8 cellular contexts compared by ENCODE assay signal in genomic region chr1:28507646-28508434, GRCh38. TPM values are rescaled to one million over a fixed set of nuclear protein-coding genes. Genes with fewer than 3 reads are reported as not detected.
DNase-seq lines count a peak whose midpoint lies in the region; ATAC-seq and TF ChIP-seq lines count a peak whose summit lies in the region.

No MANE protein-coding gene starts in this region.

- peaks cover 36% of the 10 kb centered on the region for H3K36me3 Mint-ChIP-seq in CD4-positive, CD25-positive, alpha-beta regulatory T cell
- H3K36me3 Mint-ChIP-seq in nephron (ENCODE audit: low read depth), result peaks cover 47% of the 10 kb centered on the region

- intact Hi-C loops in mammary epithelial cell (cut with micrococcal nuclease), result loop anchor here (5.0 kb wide), 1 partner anchor 261 kb away; no protein-coding TSS in a partner anchor

- H3K27me3 Mint-ChIP-seq in CD4-positive, CD25-positive, alpha-beta regulatory T cell, result peaks cover 5% of the 10 kb centered on the region
- peaks cover 6% of the 10 kb centered on the region for H3K27me3 Mint-ChIP-seq in nephron (ENCODE audit: low read depth)

- H3K36me3 ChIP-seq in CD4-positive, CD25-positive, alpha-beta regulatory T cell (ENCODE audit: control insufficient read depth, insufficient read depth, low read length), result peaks cover 37% of the 10 kb centered on the region
- H3K36me3 ChIP-seq in Loucy (ENCODE audit: insufficient read depth, low read length), result peaks cover 55% of the 10 kb centered on the region
- peaks cover 38% of the 10 kb centered on the region for H3K36me3 ChIP-seq in mammary epithelial cell (ENCODE audit: insufficient read depth, low read length)

- H3K4me1 ChIP-seq in CD4-positive, CD25-positive, alpha-beta regulatory T cell (ENCODE audit: control insufficient read depth, insufficient read depth, low read length, poor library complexity, severe bottlenecking), result peaks cover 64% of the 10 kb centered on the region
- H3K4me1 ChIP-seq in Loucy (ENCODE audit: insufficient read depth, low read length, poor library complexity, severe bottlenecking) (peaks cover 36% of the 10 kb centered on the region), mammary epithelial cell (ENCODE audit: insufficient read depth, low read length) (peaks cover 21% of the 10 kb centered on the region)

- DNase-seq in CD4-positive, CD25-positive, alpha-beta regulatory T cell, result no peak
- no peak for DNase-seq in mammary epithelial cell
- DNase-seq in NCI-H2227 (lab: John Stamatoyannopoulos, UW; ENCODE audit: unreplicated experiment), result no peak

- H3K27me3 ChIP-seq in CD4-positive, CD25-positive, alpha-beta regulatory T cell (ENCODE audit: control insufficient read depth, insufficient read depth, low read length), result no peaks in the 10 kb centered on the region
- H3K27me3 ChIP-seq in Loucy (ENCODE audit: insufficient read depth, low read length, poor library complexity, severe bottlenecking), result peaks cover 22% of the 10 kb centered on the region
- H3K27me3 ChIP-seq in mammary epithelial cell (ENCODE audit: insufficient read depth, low read length), result no peaks in the 10 kb centered on the region

- H2AFZ ChIP-seq in Loucy (ENCODE audit: low read length), result no peak overlapping the region
- no peak overlapping the region for H2AFZ ChIP-seq in mammary epithelial cell (ENCODE audit: low read depth, low read length)

- peak overlapping the region; percentile 100 for H3K9ac ChIP-seq in Loucy (ENCODE audit: low read depth, low read length, poor library complexity, severe bottlenecking)
- H3K9ac ChIP-seq in mammary epithelial cell (ENCODE audit: insufficient read depth, low read length), result peak overlapping the region; percentile 100

- peak overlapping the region; percentile 62 for H3K27ac ChIP-seq in CD4-positive, CD25-positive, alpha-beta regulatory T cell (ENCODE audit: insufficient read depth, low read length, poor library complexity, severe bottlenecking)
- peak overlapping the region; percentile 96 for H3K27ac ChIP-seq in mammary epithelial cell (ENCODE audit: insufficient read depth, low read depth, low read length)

- ATAC-seq in CD4-positive, CD25-positive, alpha-beta regulatory T cell (ENCODE audit: low read depth in 2 of 2), result no peak
- ATAC-seq in GM19035 (IDR thresholded peaks at IDR 0.05; ENCODE audit: unreplicated experiment), result no peak
- no peak for ATAC-seq in HG03025 (IDR thresholded peaks at IDR 0.05; ENCODE audit: low FRiP score, unreplicated experiment)
- ATAC-seq in HG02852 (IDR thresholded peaks at IDR 0.05; ENCODE audit: unreplicated experiment), result no peak

- peaks cover 0 to 1% (median 0%) of the 10 kb centered on the region in 7 donors for H3K9me3 Mint-ChIP-seq in CD4-positive, CD25-positive, alpha-beta regulatory T cell
- no peaks in the 10 kb centered on the region for H3K9me3 Mint-ChIP-seq in nephron

- H3K4me3 Mint-ChIP-seq in CD4-positive, CD25-positive, alpha-beta regulatory T cell, result peak overlapping the region; percentile 94 to 99 (median 96)
- peak overlapping the region; percentile 98 to 100 (median 99) for H3K4me3 Mint-ChIP-seq in nephron

- peaks cover 79% of the 10 kb centered on the region for H3K79me2 ChIP-seq in Loucy (ENCODE audit: insufficient read depth, low read length)
- H3K79me2 ChIP-seq in mammary epithelial cell (ENCODE audit: insufficient read depth, low read length), result peaks cover 44% of the 10 kb centered on the region

- peaks cover 37% of the 10 kb centered on the region for H3F3A ChIP-seq in Loucy (ENCODE audit: low read depth)

- WGBS in mammary epithelial cell (ENCODE audit: low coverage, missing lambda C conversion rate), result 1% methylated on average over 10 of the region's 10 CpGs

- dilution Hi-C loops in mammary epithelial cell (cut with HindIII; ENCODE audit: low sequenced_read_pairs), result no loop called here

- no peaks in the 10 kb centered on the region for H3K9me2 ChIP-seq in Loucy (replicated peaks; ENCODE audit: low read depth, low read length)

- H3K4me2 ChIP-seq in Loucy (ENCODE audit: low read depth, low read length, poor library complexity, severe bottlenecking) (peak overlapping the region; percentile 94), mammary epithelial cell (ENCODE audit: insufficient read depth, low read depth, low read length) (peak overlapping the region; percentile 94)

- H3K4me1 Mint-ChIP-seq in CD4-positive, CD25-positive, alpha-beta regulatory T cell, result peaks cover 32 to 68% (median 45%) of the 10 kb centered on the region in 4 donors
- peaks cover 37% of the 10 kb centered on the region for H3K4me1 Mint-ChIP-seq in nephron

- in situ Hi-C loops in mammary epithelial cell (cut with MboI; ENCODE audit: low sequenced_read_pairs in 2 of 2), result loop anchor here in 1 of 2 donors (10.0 kb wide), 1 partner anchor 263 kb away; no protein-coding TSS in a partner anchor

- no TSS peak for BruUV-seq in mammary epithelial cell (replicated peaks; lab: Mats Ljungman, UMichigan)

- H3K9me3 ChIP-seq in CD4-positive, CD25-positive, alpha-beta regulatory T cell (ENCODE audit: control insufficient read depth in 2 of 2, low read length in 2 of 2), result no peaks in the 10 kb centered on the region
- H3K9me3 ChIP-seq in Loucy (ENCODE audit: insufficient read depth, low read depth, low read length), result no peaks in the 10 kb centered on the region
- no peaks in the 10 kb centered on the region for H3K9me3 ChIP-seq in mammary epithelial cell (replicated peaks; ENCODE audit: insufficient read depth, low read length)

- H3K4me3 ChIP-seq in CD4-positive, CD25-positive, alpha-beta regulatory T cell (ENCODE audit: low read depth, low read length), result peak overlapping the region; percentile 91
- peak overlapping the region; percentile 81 for H3K4me3 ChIP-seq in Loucy (ENCODE audit: low read length, poor library complexity, severe bottlenecking)
- peak overlapping the region; percentile 79 to 100 (median 99) for H3K4me3 ChIP-seq in mammary epithelial cell (replicated peaks in 1 of 3; ENCODE audit: insufficient read depth in 1 of 3, low read depth in 2 of 3, low read length in 3 of 3)

- TF ChIP-seq CTCF in Loucy (conservative IDR thresholded peaks at IDR 0.05; ENCODE audit: low read length), result no peak
- TF ChIP-seq CTCF in mammary epithelial cell (conservative IDR thresholded peaks at IDR 0.05 in 1 of 2, IDR thresholded peaks at IDR 0.05 in 1 of 2; ENCODE audit: extremely low read depth in 1 of 2, insufficient read depth in 1 of 2, low read depth in 1 of 2, low read length in 2 of 2), result no peak
- no peak for TF ChIP-seq CTCF in nephron (IDR thresholded peaks at IDR 0.05; ENCODE audit: unreplicated experiment in 3 of 3)

- peak overlapping the region; percentile 98 for H3K27ac Mint-ChIP-seq in CD4-positive, CD25-positive, alpha-beta regulatory T cell
- H3K27ac Mint-ChIP-seq in nephron, result peak overlapping the region; percentile 100

- CTCF ChIA-PET in mammary epithelial cell (lab: Charles Lee; ENCODE audit: low non-redundant PET), result no interaction called here

- H4K20me1 ChIP-seq in Loucy (ENCODE audit: insufficient read depth, low read length, poor library complexity, severe bottlenecking) (peaks cover 68% of the 10 kb centered on the region), mammary epithelial cell (ENCODE audit: insufficient read depth, low read length) (peaks cover 5% of the 10 kb centered on the region)

RNA-seq across cellular contexts. Expression of gene RCC1, which starts 2.0 kb away (rescaled TPM):
- total RNA-seq in CD4-positive, CD25-positive, alpha-beta regulatory T cell, result 9.7 TPM
- 10 to 100 TPM in 3 of 4 donors, 1 to 10 TPM in 1; 8.2 to 16.4 (median 12.6) TPM for polyA plus RNA-seq in CD4-positive, CD25-positive, alpha-beta regulatory T cell
- 10 to 100 TPM; 21.2 to 46.0 TPM for total RNA-seq in mammary epithelial cell
- 52.3 TPM for polyA plus RNA-seq in mammary epithelial cell
- polyA minus RNA-seq in mammary epithelial cell, result 54.2 TPM

RNA-seq across cellular contexts. Expression of gene TRNAU1AP, which starts 45.0 kb away (rescaled TPM):
- total RNA-seq in CD4-positive, CD25-positive, alpha-beta regulatory T cell, result 29.8 TPM
- polyA plus RNA-seq in CD4-positive, CD25-positive, alpha-beta regulatory T cell, result 10 to 100 TPM; 28.9 to 48.2 (median 39.4) TPM
- 10 to 100 TPM; 21.3 to 36.9 TPM for total RNA-seq in mammary epithelial cell
- 34.1 TPM for polyA plus RNA-seq in mammary epithelial cell
- 50.4 TPM for polyA minus RNA-seq in mammary epithelial cell
